18 cellular contexts compared by ENCODE assay signal in the genomic region with DNA sequence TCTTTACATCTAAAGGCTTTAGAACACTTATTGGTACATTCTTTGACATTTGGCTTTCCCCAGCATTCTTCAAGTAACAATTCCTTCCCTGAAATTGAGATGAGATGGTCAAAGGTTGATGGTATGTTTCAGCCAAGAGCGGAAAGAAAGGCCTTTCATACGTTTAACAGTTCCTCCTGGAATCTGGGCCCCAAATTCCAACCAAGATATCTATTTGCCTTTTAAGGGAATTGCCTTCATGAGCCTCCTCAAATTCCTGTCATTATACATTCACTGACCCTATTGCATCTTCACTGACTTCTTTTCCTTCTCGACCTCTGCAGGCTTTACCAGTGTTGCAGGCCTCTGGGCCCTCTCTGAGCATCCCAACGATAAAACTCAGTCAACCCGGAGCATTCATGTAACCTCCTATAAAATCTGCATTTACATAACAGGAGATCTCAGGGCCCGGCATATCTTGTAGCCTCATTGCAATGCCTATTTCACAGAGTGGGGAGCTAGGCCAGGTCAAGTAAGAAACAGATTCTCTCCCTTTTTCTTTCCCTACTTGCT. TPM values are rescaled to one million over a fixed set of nuclear protein-coding genes. Genes with fewer than 3 reads are reported as not detected.
DNase-seq lines count a peak whose midpoint lies in the region; ATAC-seq and TF ChIP-seq lines count a peak whose summit lies in the region.
"Had no signal": no experiment of that assay in that cellular context is flagged by ENCODE, and none has a peak within 500 bp of the region (broad histone marks: within the 10 kb centered on the region; RNA-seq: fewer than 3 reads in every experiment).

No MANE protein-coding gene starts in this region.

- H3K36me3 Mint-ChIP-seq in GM23338 (ENCODE audit: low read depth) (peaks cover 26% of the 10 kb centered on the region), WTC11 (peaks cover 37% of the 10 kb centered on the region)
- H3K36me3 Mint-ChIP-seq: CD4-positive, alpha-beta memory T cell had no signal

- H3K4me1 Mint-ChIP-seq in GM23338 (peaks cover 10% of the 10 kb centered on the region; the same call in 2 of the 3 replicates), WTC11 (peaks cover 10% of the 10 kb centered on the region)
- H3K4me1 Mint-ChIP-seq: CD4-positive, alpha-beta memory T cell had no signal

- DNase-seq in GM23338 (ENCODE audit: low spot score) = peak; percentile 54
- DNase-seq in WTC11 (ENCODE audit: low spot score) = no peak
- DNase-seq in iPS DF 19.7 (ENCODE audit: low read depth, low spot score) = peak; percentile 35
- DNase-seq in osteoblast (ENCODE audit: insufficient read length, low spot score, missing footprints) = peak; percentile 60
- no peak for DNase-seq in LoVo (ENCODE audit: low spot score)
- DNase-seq in HPDE6-E6E7 (ENCODE audit: extremely low spot score) = no peak
- DNase-seq: 8988T; C1 segment of cervical spinal cord; CD4-positive, alpha-beta memory T cell; COR-L47; DMS153; DND-41; GOT3; H7; HCEC 1CT had no signal

- no peaks in the 10 kb centered on the region for H3K9me3 ChIP-seq in osteoblast (ENCODE audit: low read depth, low read length)
- H3K9me3 ChIP-seq: A549 had no signal

- H3K4me1 ChIP-seq in GM23338 (ENCODE audit: insufficient read depth) (no peaks in the 10 kb centered on the region), osteoblast (ENCODE audit: insufficient read depth, low read length) (no peaks in the 10 kb centered on the region)
- H3K4me1 ChIP-seq: A549 had no signal

- H3K4me3 ChIP-seq in GM23338 (no peak overlapping the region), osteoblast (ENCODE audit: insufficient read depth, low read length) (no peak overlapping the region)
- H3K4me3 ChIP-seq: A549 had no signal

- CTCF ChIA-PET in WTC11 (lab: Charles Lee) = interaction anchor here (0.7 kb wide), 1 partner anchor 20 kb away, joined by 5 read pairs; the partner anchor contains the start of gene WFDC10A

- H3K9me3 Mint-ChIP-seq in GM23338 (peaks cover 51% of the 10 kb centered on the region), WTC11 (peaks cover 43% of the 10 kb centered on the region)

- H3K27me3 Mint-ChIP-seq in GM23338 (ENCODE audit: insufficient read depth, low read depth, poor library complexity) (peaks cover 4% of the 10 kb centered on the region), WTC11 (ENCODE audit: low read depth) (peaks cover 5% of the 10 kb centered on the region; the same call in 1 of the 2 replicates)

- ATAC-seq in GM23338 (no peak; the same call in 2 of the 3 replicates), WTC11 (peak; percentile 68), GM18511 (IDR thresholded peaks at IDR 0.05; ENCODE audit: unreplicated experiment) (no peak)
- ATAC-seq: A549 had no signal

- H2AFZ ChIP-seq in GM23338 (no peak overlapping the region), osteoblast (ENCODE audit: low read length) (no peak overlapping the region)

- no peaks in the 10 kb centered on the region for H3K27me3 ChIP-seq in GM23338 (ENCODE audit: insufficient read depth)
- no peaks in the 10 kb centered on the region for H3K27me3 ChIP-seq in osteoblast (ENCODE audit: insufficient read depth, low read length)

- H4K20me1 ChIP-seq in GM23338 (replicated peaks; ENCODE audit: insufficient read depth) (no peaks in the 10 kb centered on the region), osteoblast (ENCODE audit: insufficient read depth, low read length) (no peaks in the 10 kb centered on the region)

- H3K27ac ChIP-seq in GM23338 (ENCODE audit: low read depth) = 0 out of 2 replicates have a peak overlapping the region, but pooled peaks have one; percentile 64
- H3K27ac ChIP-seq in osteoblast (ENCODE audit: low read depth, low read length) = no peak overlapping the region
- H3K27ac ChIP-seq: A549 had no signal

- H3K79me2 ChIP-seq in GM23338 (replicated peaks; ENCODE audit: insufficient read depth) (no peaks in the 10 kb centered on the region), osteoblast (ENCODE audit: insufficient read depth, low read length) (no peaks in the 10 kb centered on the region)

- H3K27ac Mint-ChIP-seq in GM23338 (no peak overlapping the region; the same call in 1 of the 2 replicates), WTC11 (no peak overlapping the region; the same call in 1 of the 2 replicates)
- H3K27ac Mint-ChIP-seq: CD4-positive, alpha-beta memory T cell had no signal

- TF ChIP-seq CTCF in GM23338 (conservative IDR thresholded peaks at IDR 0.05; ENCODE audit: low read depth in 2 of 2) = no peak
- no peak for TF ChIP-seq CTCF in WTC11 (IDR thresholded peaks at IDR 0.05)
- no peak for TF ChIP-seq CTCF in osteoblast (IDR thresholded peaks at IDR 0.05; ENCODE audit: extremely low read depth, low read depth, low read length)

- POLR2A ChIA-PET in WTC11 (lab: Charles Lee) = no interaction called here

- H3K4me2 ChIP-seq in GM23338 = no peak overlapping the region
- H3K4me2 ChIP-seq in osteoblast (ENCODE audit: insufficient read depth, low read length) = no peak overlapping the region
- H3K4me2 ChIP-seq: A549 had no signal

- peaks cover 15% of the 10 kb centered on the region; the same call in 1 of the 2 replicates for H3K9me2 ChIP-seq in GM23338 (ENCODE audit: insufficient read depth)

- H3K4me3 Mint-ChIP-seq in GM23338 (no peak overlapping the region), WTC11 (no peak overlapping the region)
- H3K4me3 Mint-ChIP-seq: CD4-positive, alpha-beta memory T cell had no signal

- H3F3A ChIP-seq in GM23338 (replicated peaks; ENCODE audit: low read depth) = no peaks in the 10 kb centered on the region

- H3K36me3 ChIP-seq in GM23338 (ENCODE audit: insufficient read depth) = no peaks in the 10 kb centered on the region
- no peaks in the 10 kb centered on the region for H3K36me3 ChIP-seq in osteoblast (ENCODE audit: insufficient read depth, low read length)

TF ChIP-seq in GM23338, 12 proteins besides CTCF, POLR2A, EP300 and RAD21:
- TF ChIP-seq JUNB (IDR thresholded peaks at IDR 0.05; ENCODE audit: unreplicated experiment) (no peak), NANOG (IDR thresholded peaks at IDR 0.05; ENCODE audit: borderline replicate concordance) (no peak)

TF ChIP-seq in WTC11, 78 proteins besides CTCF, POLR2A, EP300 and RAD21:
- TF ChIP-seq ZNF263 (CRISPR knock-in tag; IDR thresholded peaks at IDR 0.05; ENCODE audit: low read depth) = no peak
- no peak for TF ChIP-seq ATF3 (CRISPR knock-in tag; conservative IDR thresholded peaks at IDR 0.05)
- TF ChIP-seq IRF2 (CRISPR knock-in tag; IDR thresholded peaks at IDR 0.05; ENCODE audit: borderline replicate concordance, low read depth) = no peak
- no peak for TF ChIP-seq FOXP1 (CRISPR knock-in tag; IDR thresholded peaks at IDR 0.05; ENCODE audit: borderline replicate concordance)
- TF ChIP-seq AFF4 (CRISPR knock-in tag; IDR thresholded peaks at IDR 0.05; ENCODE audit: borderline replicate concordance) = no peak

RNA-seq across cellular contexts. Expression of gene WFDC9, which starts 18.3 kb away (rescaled TPM):
- not detected in 2 replicates for total RNA-seq in GM23338 (2014; rRNA removed; shearing (Covaris generic))
- polyA plus RNA-seq in GM23338 (2016; fragmentation: Nextera tagmentation; extraction: Ambion mirVana) = not detected in 2 replicates
- total RNA-seq in WTC11 (2021) (not detected in 3 replicates), osteoblast (not detected in 2 replicates)
- total RNA-seq: CD4-positive, alpha-beta memory T cell; H7 had no signal
- polyA plus RNA-seq: A549; BJ; CD4-positive, alpha-beta memory T cell had no signal

RNA-seq across cellular contexts. Expression of gene WFDC10A, which starts 19.8 kb away (rescaled TPM):
- total RNA-seq in GM23338 (2014; rRNA removed; shearing (Covaris generic)) = not detected in 2 replicates
- 0.43 TPM in 1 of 2 replicates, not detected in the other for polyA plus RNA-seq in GM23338 (2016; fragmentation: Nextera tagmentation; extraction: Ambion mirVana)
- total RNA-seq in WTC11 (2021) = 0.37 TPM in 1 of 3 replicates, not detected in the others
- not detected in 2 replicates for total RNA-seq in osteoblast
- total RNA-seq: CD4-positive, alpha-beta memory T cell; H7 had no signal
- polyA plus RNA-seq: A549; BJ; CD4-positive, alpha-beta memory T cell had no signal

RNA-seq across cellular contexts. Expression of gene WFDC11, which starts 20.7 kb away (rescaled TPM):
- not detected in 2 replicates for total RNA-seq in GM23338 (2014; rRNA removed; shearing (Covaris generic))
- 0.87 TPM in 1 of 2 replicates, not detected in the other for polyA plus RNA-seq in GM23338 (2016; fragmentation: Nextera tagmentation; extraction: Ambion mirVana)
- not detected in 3 replicates for total RNA-seq in WTC11 (2021)
- total RNA-seq in osteoblast = not detected in 2 replicates
- total RNA-seq: CD4-positive, alpha-beta memory T cell; H7 had no signal
- polyA plus RNA-seq: A549; BJ; CD4-positive, alpha-beta memory T cell had no signal

RNA-seq across cellular contexts. Expression of gene WFDC13, which starts 52.5 kb away (rescaled TPM):
- total RNA-seq in GM23338 (2014; rRNA removed; shearing (Covaris generic)) = not detected in 2 replicates
- not detected in 2 replicates for polyA plus RNA-seq in GM23338 (2016; fragmentation: Nextera tagmentation; extraction: Ambion mirVana)
- total RNA-seq in WTC11 (2021) (not detected in 3 replicates), osteoblast (not detected in 2 replicates)
- total RNA-seq: CD4-positive, alpha-beta memory T cell; H7 had no signal
- polyA plus RNA-seq: A549; BJ; CD4-positive, alpha-beta memory T cell had no signal

RNA-seq across cellular contexts. Expression of gene WFDC10B, which starts 55.4 kb away (rescaled TPM):
- total RNA-seq in GM23338 (2014; rRNA removed; shearing (Covaris generic)) = not detected in 2 replicates
- 0.50 and 1.0 TPM in 2 replicates for polyA plus RNA-seq in GM23338 (2016; fragmentation: Nextera tagmentation; extraction: Ambion mirVana)
- 0.42 to 0.62 TPM (median 0.53 TPM) in 3 replicates for total RNA-seq in WTC11 (2021)
- not detected in 2 replicates for total RNA-seq in osteoblast
- total RNA-seq: CD4-positive, alpha-beta memory T cell had no signal
- polyA plus RNA-seq: A549; BJ; CD4-positive, alpha-beta memory T cell had no signal

Comparison
In these comparisons a context has a peak if more than half of its experiments do, and no peak if none do; other contexts are left out.
1. DNase-seq: peak in GM23338 (single experiment), iPS DF 19.7 (single experiment) and osteoblast (single experiment); none in WTC11 (single experiment), LoVo (single experiment) and HPDE6-E6E7 (single experiment).